8 cellular contexts compared by ENCODE assay signal in the genomic region with DNA sequence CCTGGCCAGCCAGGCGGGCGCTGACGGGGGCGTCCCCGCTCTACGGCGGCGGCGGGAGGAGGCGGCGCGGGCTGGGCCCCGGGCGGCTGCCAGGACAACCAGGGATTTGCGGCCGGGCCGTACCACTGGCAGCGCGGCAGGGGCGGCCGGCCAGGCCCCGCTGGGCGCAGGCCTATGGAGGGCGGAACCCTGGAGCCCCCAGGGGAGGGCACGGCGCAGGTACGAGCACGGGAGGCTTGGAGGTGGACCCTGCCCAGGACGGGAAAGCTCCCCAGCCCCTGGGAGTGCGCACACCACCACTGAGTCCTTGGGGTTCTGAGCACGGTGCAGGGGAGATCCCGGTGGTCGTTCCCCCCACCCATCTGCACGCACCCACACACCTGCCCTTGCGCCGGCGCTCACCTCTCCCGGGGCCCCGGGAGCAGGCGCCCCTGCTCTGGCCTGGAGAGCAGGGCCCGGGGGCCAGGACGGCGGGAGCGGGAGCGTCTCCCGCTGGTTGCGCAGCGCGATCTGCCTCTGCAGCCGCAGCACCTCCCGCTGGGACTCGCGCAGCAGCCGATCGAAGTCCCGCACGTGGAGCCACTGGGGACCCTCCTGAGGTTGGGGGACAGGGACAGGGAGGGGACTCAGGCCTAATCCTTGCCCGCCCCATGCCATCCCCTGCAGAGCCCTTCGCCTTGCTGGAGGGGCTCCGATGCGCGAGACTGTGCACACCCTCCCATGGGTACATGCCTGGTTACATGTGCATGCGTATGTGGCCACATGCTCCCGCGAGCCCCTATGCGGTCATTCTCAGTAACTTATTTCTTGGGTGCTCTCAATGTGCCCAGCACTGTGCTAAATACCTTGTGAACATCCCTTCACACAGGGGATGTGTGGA. TPM values are rescaled to one million over a fixed set of nuclear protein-coding genes. Genes with fewer than 3 reads are reported as not detected.
DNase-seq lines count a peak whose midpoint lies in the region; ATAC-seq and TF ChIP-seq lines count a peak whose summit lies in the region.

No MANE protein-coding gene starts in this region.

- POLR2A ChIA-PET in activated B cell treated with CpG ODN at 0.5 μM for 24 hours (lab: Charles Lee), result interaction anchor here (0.6 to 27.9 kb wide), 6 partner anchors 8 to 158 kb away, joined by 3 to 3007 read pairs (median 96); a partner anchor contains a TSS

- intact Hi-C loops in activated B cell treated with CpG ODN at 0.5 μM for 24 hours (cut with micrococcal nuclease), result no loop called here
- intact Hi-C loops in left cardiac atrium (cut with DNase I), result loop anchor here in 1 of 2 donors (5.0 kb wide), 1 partner anchor 93 kb away; a partner anchor contains a TSS

- peak overlapping the region; percentile 99 for H3K4me3 Mint-ChIP-seq in activated T-cell treated with anti-CD3 and anti-CD28 coated beads, Interleukin-2, amount 50 U/mL, for 24 hours
- H3K4me3 Mint-ChIP-seq in activated T-cell treated with anti-CD3 and anti-CD28 coated beads, Interleukin-2, amount 50 U/mL, for 4 hours, result no peak overlapping the region
- H3K4me3 Mint-ChIP-seq in activated B cell treated with CpG ODN at 0.5 μM for 24 hours, result peak overlapping the region; percentile 61

- peaks cover 38% of the 10 kb centered on the region for H3K36me3 Mint-ChIP-seq in activated T-cell treated with anti-CD3 and anti-CD28 coated beads, Interleukin-2, amount 50 U/mL, for 24 hours (ENCODE audit: low read depth)
- peaks cover 5% of the 10 kb centered on the region for H3K36me3 Mint-ChIP-seq in activated T-cell treated with anti-CD3 and anti-CD28 coated beads, Interleukin-2, amount 50 U/mL, for 4 hours (ENCODE audit: insufficient read depth)
- peaks cover 14% of the 10 kb centered on the region for H3K36me3 Mint-ChIP-seq in activated B cell treated with CpG ODN at 0.5 μM for 24 hours (ENCODE audit: low read depth)

- CTCF ChIA-PET in activated B cell treated with CpG ODN at 0.5 μM for 24 hours (lab: Charles Lee), result interaction anchor here (0.8 to 4.0 kb wide), 3 partner anchors 7 to 92 kb away, joined by 5 to 46 read pairs (median 16); a partner anchor contains a TSS

- TF ChIP-seq CTCF in activated B cell treated with CpG ODN at 0.5 μM for 24 hours (IDR thresholded peaks at IDR 0.05), result no peak

- peaks cover 56% of the 10 kb centered on the region for H3K4me1 Mint-ChIP-seq in activated T-cell treated with anti-CD3 and anti-CD28 coated beads, Interleukin-2, amount 50 U/mL, for 24 hours (ENCODE audit: low read depth)
- peaks cover 40% of the 10 kb centered on the region for H3K4me1 Mint-ChIP-seq in activated T-cell treated with anti-CD3 and anti-CD28 coated beads, Interleukin-2, amount 50 U/mL, for 4 hours (ENCODE audit: low read depth)
- peaks cover 52% of the 10 kb centered on the region for H3K4me1 Mint-ChIP-seq in activated B cell treated with CpG ODN at 0.5 μM for 24 hours

- DNase-seq in activated T-cell treated with anti-CD3 and anti-CD28 coated beads, Interleukin-2, amount 50 U/mL, for 24 hours, result peak; percentile 50
- no peak for DNase-seq in activated T-cell treated with anti-CD3 and anti-CD28 coated beads, Interleukin-2, amount 50 U/mL, for 4 hours
- DNase-seq in activated B cell treated with CpG ODN at 0.5 μM for 24 hours (no peak), left cardiac atrium (peak; percentile 52), retina (peak; percentile 82), NCI-H446 (lab: John Stamatoyannopoulos, UW) (no peak), SHP77 treated with DMSO at 0.1 percent for 48 hours (lab: John Stamatoyannopoulos, UW) (no peak)

- H3K27ac Mint-ChIP-seq in activated T-cell treated with anti-CD3 and anti-CD28 coated beads, Interleukin-2, amount 50 U/mL, for 24 hours, result peak overlapping the region; percentile 93
- H3K27ac Mint-ChIP-seq in activated B cell treated with CpG ODN at 0.5 μM for 24 hours, result peak overlapping the region; percentile 73

- no peak for ATAC-seq in activated T-cell treated with anti-CD3 and anti-CD28 coated beads, Interleukin-2, amount 50 U/mL, for 4 hours
- ATAC-seq in activated B cell treated with CpG ODN at 0.5 μM for 24 hours (ENCODE audit: low read depth), result peak; percentile 1
- peak; percentile 80 to 86 for ATAC-seq in left cardiac atrium
- ATAC-seq in GM18861 (IDR thresholded peaks at IDR 0.05; ENCODE audit: unreplicated experiment), result no peak

- no peaks in the 10 kb centered on the region for H3K27me3 Mint-ChIP-seq in activated T-cell treated with anti-CD3 and anti-CD28 coated beads, Interleukin-2, amount 50 U/mL, for 24 hours
- H3K27me3 Mint-ChIP-seq in activated T-cell treated with anti-CD3 and anti-CD28 coated beads, Interleukin-2, amount 50 U/mL, for 4 hours (ENCODE audit: low read depth), result no peaks in the 10 kb centered on the region
- H3K27me3 Mint-ChIP-seq in activated B cell treated with CpG ODN at 0.5 μM for 24 hours, result peaks cover 2% of the 10 kb centered on the region

- H3K9me3 Mint-ChIP-seq in activated T-cell treated with anti-CD3 and anti-CD28 coated beads, Interleukin-2, amount 50 U/mL, for 24 hours, result no peaks in the 10 kb centered on the region
- H3K9me3 Mint-ChIP-seq in activated T-cell treated with anti-CD3 and anti-CD28 coated beads, Interleukin-2, amount 50 U/mL, for 4 hours, result no peaks in the 10 kb centered on the region
- no peaks in the 10 kb centered on the region for H3K9me3 Mint-ChIP-seq in activated B cell treated with CpG ODN at 0.5 μM for 24 hours

RNA-seq across cellular contexts. Expression of a gene that starts 3.9 kb away (rescaled TPM):
- total RNA-seq in activated T-cell treated with anti-CD3 and anti-CD28 coated beads, Interleukin-2, amount 50 U/mL, for 4 hours, result 10 to 100 TPM; 38.6 to 49.6 (median 43.2) TPM
- 16.7 and 22.5 TPM in 2 replicates for total RNA-seq in activated B cell treated with CpG ODN at 0.5 μM for 24 hours
- 1 to 10 TPM; 8.8 to 9.0 TPM for total RNA-seq in left cardiac atrium

RNA-seq across cellular contexts. Expression of a gene that starts 27.4 kb away (rescaled TPM):
- 100 to 1,000 TPM; 144 to 154 (median 152) TPM for total RNA-seq in activated T-cell treated with anti-CD3 and anti-CD28 coated beads, Interleukin-2, amount 50 U/mL, for 4 hours
- total RNA-seq in activated B cell treated with CpG ODN at 0.5 μM for 24 hours (90.2 and 100 TPM in 2 replicates), left cardiac atrium (10 to 100 TPM; 49.4 to 60.6 TPM)

RNA-seq across cellular contexts. Expression of a gene that starts 43.9 kb away (rescaled TPM):
- total RNA-seq in activated T-cell treated with anti-CD3 and anti-CD28 coated beads, Interleukin-2, amount 50 U/mL, for 4 hours, result not detected
- total RNA-seq in activated B cell treated with CpG ODN at 0.5 μM for 24 hours, result not detected in 2 replicates
- total RNA-seq in left cardiac atrium, result under 1 TPM; 0.24 to 0.32 TPM

Comparison
In these comparisons a context has a peak if more than half of its experiments do, and no peak if none do; other contexts are left out.
1. DNase-seq: peak in activated T-cell treated with anti-CD3 and anti-CD28 coated beads, Interleukin-2, amount 50 U/mL, for 24 hours (single experiment), left cardiac atrium (single experiment) and retina (single experiment); none in activated T-cell treated with anti-CD3 and anti-CD28 coated beads, Interleukin-2, amount 50 U/mL, for 4 hours (single experiment), activated B cell treated with CpG ODN at 0.5 μM for 24 hours (single experiment), NCI-H446 (0 of 2) and SHP77 treated with DMSO at 0.1 percent for 48 hours (single experiment).
2. ATAC-seq: peak in activated B cell treated with CpG ODN at 0.5 μM for 24 hours (single experiment) and left cardiac atrium (2 of 2); none in activated T-cell treated with anti-CD3 and anti-CD28 coated beads, Interleukin-2, amount 50 U/mL, for 4 hours (0 of 2) and GM18861 (single experiment).